Comparison of ENCODE assay signal across 21 cellular contexts in the genomic region with DNA sequence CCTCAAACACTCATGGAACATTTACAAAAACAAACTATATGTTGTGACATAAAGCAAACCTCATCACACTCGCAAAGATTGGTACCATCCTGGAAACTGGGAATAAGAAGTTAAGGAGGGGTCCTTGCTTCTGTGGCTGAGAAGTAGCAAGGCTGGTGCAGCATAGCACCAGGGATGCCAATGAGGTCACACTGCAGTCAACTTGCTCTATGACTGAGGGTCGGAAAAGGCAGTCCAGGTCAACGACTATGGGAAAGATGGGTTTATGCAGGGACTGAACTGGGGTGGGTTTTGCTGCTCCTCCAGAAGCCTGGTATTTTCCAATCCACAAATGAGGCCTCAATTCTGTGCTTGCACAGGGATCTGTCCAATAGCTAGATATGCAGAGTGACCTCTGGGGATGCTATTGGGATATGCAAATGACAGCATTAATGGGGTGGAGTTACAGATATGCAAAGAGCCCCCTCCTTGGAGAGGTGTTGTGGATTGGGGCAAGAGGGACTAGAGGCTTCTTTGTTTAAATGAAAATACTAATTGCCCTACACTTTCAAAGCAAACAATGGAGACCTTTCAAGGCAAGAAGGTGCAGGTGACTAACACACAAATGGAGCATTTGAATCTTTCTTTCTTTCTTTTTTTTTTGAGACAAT.
"Had no signal": no experiment of that assay in that cellular context is flagged by ENCODE, and none has a peak within 500 bp of the region (broad histone marks: within the 10 kb centered on the region; RNA-seq: fewer than 3 reads in every experiment).

No MANE protein-coding gene starts in this region.

- H3K4me2 ChIP-seq: hepatocyte had no signal

- H3K4me3 Mint-ChIP-seq: dendritic cell treated with granulocyte-macrophage colony-stimulating factor and Interleukin-4, amounts not matched to agents 40 ng/mL and 50 ng/mL, for 4 days; effector memory CD8-positive, alpha-beta T cell; naive thymus-derived CD4-positive, alpha-beta T cell; nephron progenitor cell; stimulated activated effector memory CD8-positive, alpha-beta T cell treated with anti-CD3 and anti-CD28 coated beads, Interleukin-12 subunit alpha, Interleukin-12 subunit beta, amount 100 ng/mL, for 72 hours; stimulated activated naive CD8-positive, alpha-beta T cell treated with anti-CD3 and anti-CD28 coated beads, Interleukin-15, Interleukin-2, amounts not matched to agents 100 ng/mL and 50 ng/mL, for 24 hours had no signal

- H3K4me1 ChIP-seq: psoas muscle, uterus had no signal

- H3K27me3 ChIP-seq: esophagus muscularis mucosa, gastroesophageal sphincter, hepatocyte, right lobe of liver, tibial artery, upper lobe of left lung, uterus had no signal

- H3K36me3 ChIP-seq: esophagus muscularis mucosa, gastroesophageal sphincter, right lobe of liver, tibial artery, upper lobe of left lung, uterus had no signal

- H3K36me3 Mint-ChIP-seq: naive thymus-derived CD4-positive, alpha-beta T cell; stimulated activated effector memory CD8-positive, alpha-beta T cell treated with anti-CD3 and anti-CD28 coated beads, Interleukin-12 subunit alpha, Interleukin-12 subunit beta, amount 100 ng/mL, for 72 hours had no signal

- H3K4me3 ChIP-seq: esophagus muscularis mucosa, gastroesophageal sphincter, hepatocyte, lung, psoas muscle, right lobe of liver, tibial artery, upper lobe of left lung, uterus had no signal

- H3K9me3 ChIP-seq: esophagus muscularis mucosa, gastroesophageal sphincter, psoas muscle, right lobe of liver, tibial artery, upper lobe of left lung, uterus had no signal

- H3K79me2 ChIP-seq: hepatocyte had no signal

- DNase-seq: effector memory CD8-positive, alpha-beta T cell; left colon; left ventricle myocardium superior; naive thymus-derived CD4-positive, alpha-beta T cell; nephron progenitor cell; psoas muscle; retina; right lobe of liver; stimulated activated CD4-positive, alpha-beta T cell treated with anti-CD3 and anti-CD28 coated beads, Interleukin-4, amount 100 ng/mL, for 1 hour; stimulated activated CD8-positive, alpha-beta memory T cell treated with anti-CD3 and anti-CD28 coated beads, Interleukin-4, amount 100 ng/mL, for 48 hours; tibial artery; upper lobe of left lung; uterus had no signal

- H3K27ac ChIP-seq: epithelial cell of prostate, esophagus muscularis mucosa, gastroesophageal sphincter, hepatocyte, psoas muscle, right lobe of liver, tibial artery, uterus had no signal

- ATAC-seq: effector memory CD8-positive, alpha-beta T cell; gastroesophageal sphincter; left colon; left ventricle myocardium superior; naive thymus-derived CD4-positive, alpha-beta T cell; psoas muscle; right lobe of liver; stimulated activated effector memory CD8-positive, alpha-beta T cell treated with anti-CD3 and anti-CD28 coated beads, Interleukin-12 subunit alpha, Interleukin-12 subunit beta, amount 100 ng/mL, for 72 hours had no signal

- H3K27ac Mint-ChIP-seq: effector memory CD8-positive, alpha-beta T cell; naive thymus-derived CD4-positive, alpha-beta T cell; nephron progenitor cell; stimulated activated effector memory CD8-positive, alpha-beta T cell treated with anti-CD3 and anti-CD28 coated beads, Interleukin-12 subunit alpha, Interleukin-12 subunit beta, amount 100 ng/mL, for 72 hours; stimulated activated naive CD8-positive, alpha-beta T cell treated with anti-CD3 and anti-CD28 coated beads, Interleukin-15, Interleukin-2, amounts not matched to agents 100 ng/mL and 50 ng/mL, for 24 hours had no signal

- H3K27me3 Mint-ChIP-seq: dendritic cell treated with granulocyte-macrophage colony-stimulating factor and Interleukin-4, amounts not matched to agents 40 ng/mL and 50 ng/mL, for 4 days had no signal

- H2AFZ ChIP-seq: hepatocyte had no signal

- H3K9me3 Mint-ChIP-seq: effector memory CD8-positive, alpha-beta T cell; stimulated activated effector memory CD8-positive, alpha-beta T cell treated with anti-CD3 and anti-CD28 coated beads, Interleukin-12 subunit alpha, Interleukin-12 subunit beta, amount 100 ng/mL, for 72 hours; stimulated activated naive CD8-positive, alpha-beta T cell treated with anti-CD3 and anti-CD28 coated beads, Interleukin-15, Interleukin-2, amounts not matched to agents 100 ng/mL and 50 ng/mL, for 24 hours had no signal
